16 cellular contexts compared by ENCODE assay signal in genomic region chr2:119291588-119292167, GRCh38.
DNase-seq lines count a peak whose midpoint lies in the region; ATAC-seq and TF ChIP-seq lines count a peak whose summit lies in the region.
"Had no signal": no experiment of that assay in that cellular context is flagged by ENCODE, and none has a peak within 500 bp of the region (broad histone marks: within the 10 kb centered on the region; RNA-seq: fewer than 3 reads in every experiment).

No MANE protein-coding gene starts in this region.

- H3K4me1 ChIP-seq in stomach smooth muscle (ENCODE audit: control insufficient read depth, insufficient read depth, low read length): peaks cover 18% of the 10 kb centered on the region

- H3K9me3 ChIP-seq in SK-N-MC (ENCODE audit: low read depth, low read length) (no peaks in the 10 kb centered on the region), stomach smooth muscle (ENCODE audit: control insufficient read depth in 2 of 2, low read length in 2 of 2) (no peaks in the 10 kb centered on the region)
- H3K9me3 ChIP-seq: MG63 had no signal

- no peak for ATAC-seq in HG02588 (IDR thresholded peaks at IDR 0.05; ENCODE audit: unreplicated experiment)

- H3K36me3 Mint-ChIP-seq in immature natural killer cell: peaks cover under 1 to 5% (median 1%) of the 10 kb centered on the region in 3 donors
- H3K36me3 Mint-ChIP-seq in endothelial cell (ENCODE audit: low read depth, unreplicated experiment): no peaks in the 10 kb centered on the region

- H3K36me3 ChIP-seq in SK-N-MC (ENCODE audit: insufficient read depth, low read length) (no peaks in the 10 kb centered on the region), stomach smooth muscle (ENCODE audit: control insufficient read depth in 2 of 2, insufficient read depth in 2 of 2, low read length in 2 of 2) (peaks cover 0 to 2% of the 10 kb centered on the region in 2 donors)
- H3K36me3 ChIP-seq: MG63 had no signal

- TF ChIP-seq CTCF in endothelial cell (IDR thresholded peaks at IDR 0.05; ENCODE audit: unreplicated experiment): no peak

- peak overlapping the region; percentile 41 for H3K9ac ChIP-seq in SK-N-MC (ENCODE audit: insufficient read length)
- H3K9ac ChIP-seq in stomach smooth muscle (ENCODE audit: low read length in 2 of 2): no peak overlapping the region
- H3K9ac ChIP-seq: KMS-11 had no signal

- H3K27ac Mint-ChIP-seq in immature natural killer cell (peak overlapping the region; percentile 32 to 86 (median 49)), endothelial cell (ENCODE audit: unreplicated experiment) (no peak overlapping the region)
- H3K27ac Mint-ChIP-seq: GM23338 had no signal

- H3K27me3 ChIP-seq in stomach smooth muscle (ENCODE audit: control insufficient read depth in 1 of 2, insufficient read depth in 2 of 2, low read length in 2 of 2): no peaks in the 10 kb centered on the region
- H3K27me3 ChIP-seq: MG63 had no signal

- peak overlapping the region in 1 of 5 donors; percentile 77 for H3K4me3 Mint-ChIP-seq in immature natural killer cell
- no peak overlapping the region for H3K4me3 Mint-ChIP-seq in endothelial cell (ENCODE audit: unreplicated experiment)

- DNase-seq in NCI-H345 (lab: John Stamatoyannopoulos, UW) (peak; percentile 54), NCI-H345 treated with DMSO at 0.1 percent for 48 hours (lab: John Stamatoyannopoulos, UW; ENCODE audit: unreplicated experiment) (no peak), SK-N-MC (ENCODE audit: low read depth, low spot score) (no peak), immature natural killer cell (no peak), endothelial cell (ENCODE audit: low spot score) (no peak), NCI-H2081 (lab: John Stamatoyannopoulos, UW) (no peak)
- DNase-seq: DMS79 treated with DMSO at 0.1 percent for 48 hours, NCI-H69 had no signal

- peaks cover 34 to 41% of the 10 kb centered on the region in 2 donors for H3K4me1 Mint-ChIP-seq in immature natural killer cell
- no peaks in the 10 kb centered on the region for H3K4me1 Mint-ChIP-seq in endothelial cell (ENCODE audit: unreplicated experiment)
- H3K4me1 Mint-ChIP-seq: GM23338 had no signal

- H3K4me3 ChIP-seq in SK-N-MC (no peak overlapping the region), stomach smooth muscle (ENCODE audit: low read length in 2 of 2) (no peak overlapping the region)
- H3K4me3 ChIP-seq: GM12878, GM23338, MG63 had no signal

- H3K27me3 Mint-ChIP-seq in immature natural killer cell (ENCODE audit: low read depth in 3 of 3) (peaks cover 0 to 2% (median 1%) of the 10 kb centered on the region in 3 donors), endothelial cell (ENCODE audit: unreplicated experiment) (no peaks in the 10 kb centered on the region)
- H3K27me3 Mint-ChIP-seq: CD8-positive, alpha-beta memory T cell had no signal

- H3K9me3 Mint-ChIP-seq in immature natural killer cell: no peaks in the 10 kb centered on the region
- no peaks in the 10 kb centered on the region for H3K9me3 Mint-ChIP-seq in endothelial cell (ENCODE audit: unreplicated experiment)
- H3K9me3 Mint-ChIP-seq: CD8-positive, alpha-beta memory T cell; GM23338 had no signal

- H3K27ac ChIP-seq in SK-N-MC: no peak overlapping the region
- H3K27ac ChIP-seq in stomach smooth muscle (ENCODE audit: low read length): peak overlapping the region; percentile 37
- H3K27ac ChIP-seq: KMS-11, RWPE1 had no signal
